In the genomic region with DNA sequence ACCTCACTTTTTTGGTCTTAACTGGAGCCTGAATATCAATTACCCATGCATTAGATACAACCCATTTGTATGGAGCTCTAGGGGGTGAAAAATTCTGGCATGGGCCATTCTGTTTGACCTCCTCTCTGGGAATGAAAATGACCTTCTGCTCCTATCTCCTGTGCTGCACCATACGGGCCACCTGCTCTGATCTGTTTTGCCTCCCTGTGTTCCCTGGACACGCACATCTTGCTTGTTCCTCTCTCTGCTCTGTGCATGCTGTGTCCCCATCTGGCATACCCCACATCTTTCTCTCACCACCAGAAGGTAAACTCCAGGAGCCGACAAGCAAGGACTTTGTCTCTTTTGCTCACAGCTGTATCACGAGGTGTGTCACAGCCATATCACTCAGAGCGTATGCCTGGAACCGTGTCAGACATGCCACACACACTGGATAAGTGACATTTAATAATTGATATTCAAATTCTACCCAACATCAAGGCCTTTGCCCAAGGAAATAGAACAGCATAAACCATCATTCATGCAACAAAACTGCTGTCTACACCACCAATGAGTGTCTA, we compare ENCODE assay signal across 17 cellular contexts.
"Had no signal": no experiment of that assay in that cellular context is flagged by ENCODE, and none has a peak within 500 bp of the region (broad histone marks: within the 10 kb centered on the region; RNA-seq: fewer than 3 reads in every experiment).

No MANE protein-coding gene starts in this region.

- DNase-seq: activated CD4-positive, alpha-beta T cell treated with anti-CD3 and anti-CD28 coated beads for 1 hour; activated CD8-positive, alpha-beta memory T cell treated with anti-CD3 and anti-CD28 coated beads, Interleukin-2, amount 50 U/mL, for 4 hours; activated T-cell treated with anti-CD3 and anti-CD28 coated beads, Interleukin-2, amount 50 U/mL, for 24 hours; aorta; kidney glomerular epithelial cell; left lung; midbrain; ovary; psoas muscle; stimulated activated CD4-positive, alpha-beta T cell treated with anti-CD3 and anti-CD28 coated beads, Interleukin-12 subunit alpha, Interleukin-12 subunit beta, amount 100 ng/mL, for 4 hours; stimulated activated CD4-positive, alpha-beta T cell treated with anti-CD3 and anti-CD28 coated beads, Interleukin-4, amount 100 ng/mL, for 4 hours; stimulated activated naive CD8-positive, alpha-beta T cell treated with anti-CD3 and anti-CD28 coated beads, Interleukin-15, Interleukin-2, amounts not matched to agents 100 U/mL and 50 U/mL, for 24 hours; T-helper 9 cell; upper lobe of left lung had no signal

- H3K27me3 ChIP-seq: left lung, neutrophil, ovary, right atrium auricular region, upper lobe of left lung had no signal

- H3K9me3 ChIP-seq: left lung, neutrophil, ovary, psoas muscle, right atrium auricular region, upper lobe of left lung had no signal

- H3K36me3 ChIP-seq: left lung, neutrophil, ovary, right atrium auricular region, upper lobe of left lung had no signal

- H3K4me3 ChIP-seq: left lung, ovary, psoas muscle, right atrium auricular region, upper lobe of left lung had no signal

- H3K4me1 ChIP-seq: psoas muscle, right atrium auricular region had no signal

- H3K27ac ChIP-seq: epithelial cell of prostate, left lung, neutrophil, ovary, psoas muscle, upper lobe of left lung had no signal
